8 cellular contexts compared by ENCODE assay signal in genomic region chr14:104794641-104795467, GRCh38. TPM values are rescaled to one million over a fixed set of nuclear protein-coding genes. Genes with fewer than 3 reads are reported as not detected.
DNase-seq lines count a peak whose midpoint lies in the region; ATAC-seq, FAIRE-seq and TF ChIP-seq lines count a peak whose summit lies in the region.

No MANE protein-coding gene starts in this region.

- no peak overlapping the region for H2BK120ac ChIP-seq in IMR-90 (ENCODE audit: low read depth, low read length)

- peak overlapping the region; percentile 55 for H4K91ac ChIP-seq in IMR-90 (ENCODE audit: insufficient read depth, low read depth, low read length)

- H3K27ac ChIP-seq in IMR-90 (ENCODE audit: insufficient read depth, low read length) (peak overlapping the region; percentile 83), adrenal gland (peak overlapping the region; percentile 11 to 97 (median 71)), iPS-20b (ENCODE audit: low read length) (no peak overlapping the region), small intestine (ENCODE audit: low read depth in 1 of 2, low read length in 1 of 2) (peak overlapping the region; percentile 65 to 78)

- no peak for FAIRE-seq in small intestine (lab: Jason Lieb, UNC)
- FAIRE-seq in D721Med (lab: Jason Lieb, UNC), result no peak

- peak overlapping the region; percentile 68 for H3K14ac ChIP-seq in IMR-90 (replicated peaks; ENCODE audit: low read depth, low read length)

- peak overlapping the region; percentile 88 for H3K9ac ChIP-seq in IMR-90 (ENCODE audit: low read depth, low read length)
- H3K9ac ChIP-seq in iPS-20b (ENCODE audit: low read depth, low read length), result peak overlapping the region; percentile 58; the same call in 1 of the 2 replicates

- no peak overlapping the region; the same call in 2 of the 3 replicates for H2BK15ac ChIP-seq in IMR-90 (ENCODE audit: low read depth, low read length)

- no peak overlapping the region for H2BK20ac ChIP-seq in IMR-90 (ENCODE audit: low read depth, low read length)

- POLR2A ChIA-PET in IMR-90 (lab: Charles Lee; ENCODE audit: unreplicated experiment), result no interaction called here

- peak overlapping the region; percentile 49 for H2BK5ac ChIP-seq in IMR-90 (ENCODE audit: low read depth, low read length, poor library complexity, severe bottlenecking)

- H3K4me1 ChIP-seq in IMR-90 (ENCODE audit: control insufficient read depth, insufficient read depth, low read length), result peaks cover 26% of the 10 kb centered on the region
- H3K4me1 ChIP-seq in adrenal gland (replicated peaks in 1 of 2), result peaks cover 45 to 63% of the 10 kb centered on the region in 2 donors
- peaks cover 13% of the 10 kb centered on the region; the same call in 1 of the 2 replicates for H3K4me1 ChIP-seq in iPS-20b (ENCODE audit: insufficient read depth, low read length)
- peaks cover 0 to 12% of the 10 kb centered on the region in 2 donors for H3K4me1 ChIP-seq in small intestine (ENCODE audit: control insufficient read depth in 2 of 2, insufficient read depth in 1 of 2, low read depth in 1 of 2, low read length in 1 of 2)

- H3K4me2 ChIP-seq in IMR-90 (ENCODE audit: low read depth, low read length), result peak overlapping the region; percentile 73

- no peaks in the 10 kb centered on the region for H3K9me3 ChIP-seq in IMR-90 (ENCODE audit: control insufficient read depth, insufficient read depth, low read length)
- no peaks in the 10 kb centered on the region for H3K9me3 ChIP-seq in adrenal gland (replicated peaks in 1 of 3)
- no peaks in the 10 kb centered on the region for H3K9me3 ChIP-seq in iPS-20b (ENCODE audit: insufficient read depth, low read depth, low read length)
- H3K9me3 ChIP-seq in small intestine (ENCODE audit: control insufficient read depth, low read depth), result no peaks in the 10 kb centered on the region

- H3K9me1 ChIP-seq in IMR-90 (ENCODE audit: insufficient read depth, low read length), result peaks cover 10% of the 10 kb centered on the region

- peak overlapping the region; percentile 76 for H3K4ac ChIP-seq in IMR-90 (ENCODE audit: low read depth, low read length)

- DNase-seq in AG08395 (ENCODE audit: low spot score) (peak; percentile 49), IMR-90 (peak; percentile 19), adrenal gland (peak in 2 of 7 donors; percentile 56 to 64), small intestine (peak; percentile 32), posterior vena cava (ENCODE audit: low spot score) (no peak), D721Med (ENCODE audit: insufficient read length, low spot score) (no peak)

- peaks cover 0 to 51% of the 10 kb centered on the region in 2 experiments; a peak in 3 of 4 replicates for H3K79me1 ChIP-seq in IMR-90 (ENCODE audit: low read depth in 1 of 2, low read length in 2 of 2)

- peak overlapping the region; percentile 24; the same call in 1 of the 2 replicates for H4K5ac ChIP-seq in IMR-90 (ENCODE audit: low read depth, low read length)

- TF ChIP-seq RAD21 in IMR-90 (IDR thresholded peaks at IDR 0.05; ENCODE audit: low read length), result no peak

- peak overlapping the region; percentile 99 for H2AK9ac ChIP-seq in IMR-90 (replicated peaks; ENCODE audit: low read depth, low read length, poor library complexity)

- H3K4me3 ChIP-seq in IMR-90 (ENCODE audit: insufficient read depth, low read depth, low read length) (peak overlapping the region; percentile 80), adrenal gland (peak overlapping the region in 3 of 4 donors; percentile 49 to 96 (median 85)), iPS-20b (ENCODE audit: low read length) (peak overlapping the region; percentile 75), small intestine (ENCODE audit: low read depth in 1 of 2, low read length in 2 of 2) (peak overlapping the region; percentile 91 to 95)

- peak overlapping the region; percentile 86 for H2AFZ ChIP-seq in IMR-90 (replicated peaks; ENCODE audit: low read length, poor library complexity)

- TF ChIP-seq POLR2A in IMR-90 (IDR thresholded peaks at IDR 0.05; ENCODE audit: low read depth, low read length), result no peak
- TF ChIP-seq POLR2A in adrenal gland (IDR thresholded peaks at IDR 0.05), result no peak

- dilution Hi-C loops in IMR-90 (cut with HindIII; ENCODE audit: low sequenced_read_pairs, unreplicated experiment), result no loop called here

- peak; percentile 35 for ATAC-seq in GM18867 (IDR thresholded peaks at IDR 0.05; ENCODE audit: unreplicated experiment)
- ATAC-seq in IMR-90 (ENCODE audit: low read depth), result peak; percentile 42

- TF ChIP-seq CTCF in IMR-90 (conservative IDR thresholded peaks at IDR 0.05; ENCODE audit: low read depth, low read length) (no peak), adrenal gland (IDR thresholded peaks at IDR 0.05) (no peak), D721Med (IDR thresholded peaks at IDR 0.05; ENCODE audit: insufficient read depth, missing control alignments) (no peak)

- WGBS in IMR-90 (ENCODE audit: extremely low coverage in 2 of 2, insufficient read length in 1 of 2), 2 experiments, result 0% methylated on average over 41 of the region's 77 CpGs; no CpG with 5 or more reads in 1 of the 2 experiments
- 0 to 2% (median 1%) methylated on average over 10 to 70 of the region's 77 CpGs for WGBS in adrenal gland, 4 donors
- 1 to 2% (median 1%) methylated on average over 39 to 77 of the region's 77 CpGs for WGBS in small intestine, 3 donors

- intact Hi-C loops in IMR-90 (cut with micrococcal nuclease), result loop anchor here (2.0 kb wide), 1 partner anchor 70 kb away; the partner anchor contains the start of gene CEP170B
- intact Hi-C loops in adrenal gland (cut with DNase I), result no loop called here
- intact Hi-C loops in posterior vena cava (cut with DNase I), result no loop called here

- H3K56ac ChIP-seq in IMR-90 (ENCODE audit: extremely low read depth, insufficient read depth, low read length), result peak overlapping the region; percentile 70; the same call in 1 of the 2 replicates

- H2AK5ac ChIP-seq in IMR-90 (ENCODE audit: low read depth, low read length), result peak overlapping the region; percentile 41

- H4K20me1 ChIP-seq in IMR-90 (ENCODE audit: insufficient read depth, low read length), result peaks cover 50% of the 10 kb centered on the region

- H3K23ac ChIP-seq in IMR-90 (ENCODE audit: low read depth, low read length), result peak overlapping the region; percentile 90

- BruUV-seq in IMR-90 (replicated peaks; lab: Mats Ljungman, UMichigan), result no TSS peak

- peak overlapping the region; percentile 15 to 57; a peak in 2 of 4 replicates for H4K8ac ChIP-seq in IMR-90 (ENCODE audit: low read depth in 2 of 2, low read length in 2 of 2)

- in situ Hi-C loops in IMR-90 (cut with MboI; ENCODE audit: low sequenced_read_pairs), result no loop called here

- peaks cover 22% of the 10 kb centered on the region for H3K36me3 ChIP-seq in IMR-90 (ENCODE audit: control insufficient read depth, insufficient read depth, low read length)
- H3K36me3 ChIP-seq in adrenal gland (replicated peaks in 1 of 2), result peaks cover 0 to 21% of the 10 kb centered on the region in 2 donors
- H3K36me3 ChIP-seq in iPS-20b (ENCODE audit: insufficient read depth, low read depth, low read length), result no peaks in the 10 kb centered on the region; the same call in 1 of the 2 replicates
- H3K36me3 ChIP-seq in small intestine (ENCODE audit: control insufficient read depth in 2 of 2, insufficient read depth in 2 of 2, low read length in 2 of 2), result peaks cover 0 to 3% of the 10 kb centered on the region in 2 donors

- H3K18ac ChIP-seq in IMR-90 (ENCODE audit: low read depth, low read length), result peak overlapping the region; percentile 1; the same call in 1 of the 2 replicates

- CTCF ChIA-PET in IMR-90 (lab: Yijun Ruan, JAX), result no interaction called here

- no peaks in the 10 kb centered on the region for H3K27me3 ChIP-seq in IMR-90 (ENCODE audit: control insufficient read depth, insufficient read depth, low read length)
- H3K27me3 ChIP-seq in adrenal gland, result no peaks in the 10 kb centered on the region
- H3K27me3 ChIP-seq in iPS-20b (ENCODE audit: insufficient read depth, low read length), result peaks cover 58% of the 10 kb centered on the region
- H3K27me3 ChIP-seq in small intestine (ENCODE audit: control insufficient read depth in 2 of 2, insufficient read depth in 2 of 2, low read length in 2 of 2), result no peaks in the 10 kb centered on the region

TF ChIP-seq in IMR-90, 13 proteins besides CTCF, POLR2A, EP300 and RAD21:
- TF ChIP-seq MAFK (IDR thresholded peaks at IDR 0.05; ENCODE audit: low read depth, low read length), result no peak
- peak; percentile 47; the same call in 1 of the 2 replicates for TF ChIP-seq MAZ (IDR thresholded peaks at IDR 0.05; ENCODE audit: borderline replicate concordance, low read depth, low read length)
TF ChIP-seq in IMR-90: peak in this region for 1.

RNA-seq across cellular contexts. Expression of gene AKT1, which starts 0.7 kb away (rescaled TPM):
- 182 and 193 TPM in 2 replicates for total RNA-seq in IMR-90 (2012; rRNA removed)
- polyA plus RNA-seq in IMR-90 (2012; rRNA removed), result 221 and 242 TPM in 2 replicates
- polyA plus RNA-seq in IMR-90 (2012; cell fraction: cytosol; rRNA removed), result 248 and 535 TPM in 2 replicates
- polyA plus RNA-seq in IMR-90 (2012; cell fraction: nucleus; rRNA removed; ENCODE audit: low replicate concordance), result 317 and 551 TPM in 2 replicates
- 100 to 1,000 TPM; 155 to 300 (median 195) TPM for total RNA-seq in adrenal gland
- 100 to 1,000 TPM in 2 of 3 donors, 10 to 100 TPM in 1; 97.5 to 244 (median 230) TPM for polyA plus RNA-seq in adrenal gland
- 10 to 100 TPM; 72.4 to 95.9 (median 74.5) TPM for polyA plus RNA-seq in small intestine
- total RNA-seq in posterior vena cava, result 100 to 1,000 TPM; 115 to 143 TPM

RNA-seq across cellular contexts. Expression of gene ZBTB42, which starts 6.0 kb away (rescaled TPM):
- total RNA-seq in IMR-90 (2012; rRNA removed), result 1.1 and 1.3 TPM in 2 replicates
- polyA plus RNA-seq in IMR-90 (2012; rRNA removed), result 2.3 and 3.6 TPM in 2 replicates
- polyA plus RNA-seq in IMR-90 (2012; cell fraction: cytosol; rRNA removed), result 1.7 and 3.3 TPM in 2 replicates
- polyA plus RNA-seq in IMR-90 (2012; cell fraction: nucleus; rRNA removed; ENCODE audit: low replicate concordance), result 1.2 and 2.1 TPM in 2 replicates
- total RNA-seq in adrenal gland, result 10 to 100 TPM in 3 of 8 donors, 1 to 10 TPM in 5; 3.5 to 13.9 (median 9.4) TPM
- 1 to 10 TPM; 1.2 to 2.3 (median 1.6) TPM for polyA plus RNA-seq in adrenal gland
- 1 to 10 TPM; 2.7 to 6.6 (median 4.2) TPM for polyA plus RNA-seq in small intestine
- 1 to 10 TPM; 3.3 to 3.8 TPM for total RNA-seq in posterior vena cava

RNA-seq across cellular contexts. Expression of gene SIVA1, which starts 41.9 kb away (rescaled TPM):
- total RNA-seq in IMR-90 (2012; rRNA removed) (132 and 166 TPM in 2 replicates), adrenal gland (100 to 1,000 TPM in 4 of 8 donors, 10 to 100 TPM in 4; 43.9 to 294 (median 140) TPM), posterior vena cava (10 to 100 TPM; 58.3 to 66.1 TPM)
- polyA plus RNA-seq in IMR-90 (2012; rRNA removed) (184 and 248 TPM in 2 replicates), adrenal gland (100 to 1,000 TPM in 1 of 3 donors, 10 to 100 TPM in 1, 1 to 10 TPM in 1; 2.0 to 120 (median 86.8) TPM), small intestine (100 to 1,000 TPM; 104 to 269 (median 177) TPM)
- polyA plus RNA-seq in IMR-90 (2012; cell fraction: cytosol; rRNA removed), result 392 and 403 TPM in 2 replicates
- polyA plus RNA-seq in IMR-90 (2012; cell fraction: nucleus; rRNA removed; ENCODE audit: low replicate concordance), result 69.2 and 188 TPM in 2 replicates

Comparison
In these comparisons a context has a peak if more than half of its experiments do, and no peak if none do; other contexts are left out.
1. DNase-seq: peak in AG08395 (single experiment), IMR-90 (single experiment) and small intestine (single experiment); none in posterior vena cava (single experiment) and D721Med (single experiment).
2. Peak in every context shown above with its lines, with median percentiles within 50 percentile points of each other: H3K4me3 ChIP-seq.